In the genomic region with DNA sequence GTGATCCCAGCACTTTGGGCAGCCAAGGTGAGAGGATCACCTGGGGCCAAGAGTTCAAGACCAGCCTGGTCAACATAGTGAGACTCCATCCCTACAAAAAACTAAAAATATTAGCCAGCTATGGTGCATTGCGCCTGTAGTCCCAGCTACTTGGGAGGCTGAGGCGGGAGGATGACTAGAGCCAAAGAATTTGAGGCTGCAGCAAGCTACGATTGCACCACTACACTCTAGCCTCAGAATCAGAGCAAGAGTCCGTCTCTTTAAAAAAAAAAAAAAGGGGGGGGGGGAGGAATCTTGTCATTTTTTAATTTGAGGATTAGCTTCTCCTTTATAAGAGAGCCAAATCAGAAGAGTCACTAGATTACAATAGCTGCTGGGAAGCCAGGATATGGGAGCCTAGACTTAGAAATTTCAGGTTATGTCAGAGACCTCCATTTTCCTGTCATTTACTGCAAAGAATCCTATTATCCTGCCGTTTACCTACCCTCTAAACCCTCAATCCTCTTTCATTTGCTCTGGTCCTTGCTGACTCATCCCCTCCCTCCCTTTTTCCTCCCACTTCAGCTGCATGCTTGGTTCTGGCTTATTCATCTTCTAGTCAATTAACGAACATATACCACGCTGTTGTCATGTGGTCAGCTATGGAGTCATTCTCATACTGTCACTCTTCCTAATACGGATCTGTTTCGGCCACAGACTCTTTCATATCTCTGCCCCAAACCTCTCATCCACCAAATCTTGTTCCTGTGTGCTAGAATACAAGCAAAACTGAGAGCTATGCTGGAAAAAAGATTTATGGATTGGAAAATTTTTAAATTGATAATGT, we compare ENCODE assay signal across 1 cellular context.
TF ChIP-seq lines count a peak whose summit lies in the region.

No MANE protein-coding gene starts in this region.

TF ChIP-seq in K562, 482 proteins besides CTCF, POLR2A, EP300 and RAD21 (continued from another document and continues in another):
- TF ChIP-seq, protein P1, sequence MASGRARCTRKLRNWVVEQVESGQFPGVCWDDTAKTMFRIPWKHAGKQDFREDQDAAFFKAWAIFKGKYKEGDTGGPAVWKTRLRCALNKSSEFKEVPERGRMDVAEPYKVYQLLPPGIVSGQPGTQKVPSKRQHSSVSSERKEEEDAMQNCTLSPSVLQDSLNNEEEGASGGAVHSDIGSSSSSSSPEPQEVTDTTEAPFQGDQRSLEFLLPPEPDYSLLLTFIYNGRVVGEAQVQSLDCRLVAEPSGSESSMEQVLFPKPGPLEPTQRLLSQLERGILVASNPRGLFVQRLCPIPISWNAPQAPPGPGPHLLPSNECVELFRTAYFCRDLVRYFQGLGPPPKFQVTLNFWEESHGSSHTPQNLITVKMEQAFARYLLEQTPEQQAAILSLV (tag; IDR thresholded peaks at IDR 0.05): no peak
- TF ChIP-seq, protein P2, sequence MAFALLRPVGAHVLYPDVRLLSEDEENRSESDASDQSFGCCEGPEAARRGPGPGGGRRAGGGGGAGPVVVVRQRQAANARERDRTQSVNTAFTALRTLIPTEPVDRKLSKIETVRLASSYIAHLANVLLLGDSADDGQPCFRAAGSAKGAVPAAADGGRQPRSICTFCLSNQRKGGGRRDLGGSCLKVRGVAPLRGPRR (CRISPR knock-in tag; IDR thresholded peaks at IDR 0.05): no peak
- TF ChIP-seq ZBTB5 (IDR thresholded peaks at IDR 0.05): no peak
- TF ChIP-seq, protein P3, sequence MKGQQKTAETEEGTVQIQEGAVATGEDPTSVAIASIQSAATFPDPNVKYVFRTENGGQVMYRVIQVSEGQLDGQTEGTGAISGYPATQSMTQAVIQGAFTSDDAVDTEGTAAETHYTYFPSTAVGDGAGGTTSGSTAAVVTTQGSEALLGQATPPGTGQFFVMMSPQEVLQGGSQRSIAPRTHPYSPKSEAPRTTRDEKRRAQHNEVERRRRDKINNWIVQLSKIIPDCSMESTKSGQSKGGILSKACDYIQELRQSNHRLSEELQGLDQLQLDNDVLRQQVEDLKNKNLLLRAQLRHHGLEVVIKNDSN (CRISPR knock-in tag; IDR thresholded peaks at IDR 0.05): peak; percentile 62; the same call in 1 of the 2 replicates
- TF ChIP-seq FOXP1 (CRISPR knock-in tag; IDR thresholded peaks at IDR 0.05): no peak
- no peak for TF ChIP-seq ETV5 (CRISPR knock-in tag; IDR thresholded peaks at IDR 0.05; ENCODE audit: low read depth)
- TF ChIP-seq SNIP1 (IDR thresholded peaks at IDR 0.05; ENCODE audit: low read depth): no peak
- peak; percentile 64 for TF ChIP-seq TAF9B (IDR thresholded peaks at IDR 0.05; ENCODE audit: partially characterized antibody)
- no peak for TF ChIP-seq ZNF445 (CRISPR knock-in tag; IDR thresholded peaks at IDR 0.05; ENCODE audit: low read depth)
- TF ChIP-seq, protein P4, sequence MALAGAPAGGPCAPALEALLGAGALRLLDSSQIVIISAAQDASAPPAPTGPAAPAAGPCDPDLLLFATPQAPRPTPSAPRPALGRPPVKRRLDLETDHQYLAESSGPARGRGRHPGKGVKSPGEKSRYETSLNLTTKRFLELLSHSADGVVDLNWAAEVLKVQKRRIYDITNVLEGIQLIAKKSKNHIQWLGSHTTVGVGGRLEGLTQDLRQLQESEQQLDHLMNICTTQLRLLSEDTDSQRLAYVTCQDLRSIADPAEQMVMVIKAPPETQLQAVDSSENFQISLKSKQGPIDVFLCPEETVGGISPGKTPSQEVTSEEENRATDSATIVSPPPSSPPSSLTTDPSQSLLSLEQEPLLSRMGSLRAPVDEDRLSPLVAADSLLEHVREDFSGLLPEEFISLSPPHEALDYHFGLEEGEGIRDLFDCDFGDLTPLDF (CRISPR knock-in tag; IDR thresholded peaks at IDR 0.05): no peak
- TF ChIP-seq, protein P5, sequence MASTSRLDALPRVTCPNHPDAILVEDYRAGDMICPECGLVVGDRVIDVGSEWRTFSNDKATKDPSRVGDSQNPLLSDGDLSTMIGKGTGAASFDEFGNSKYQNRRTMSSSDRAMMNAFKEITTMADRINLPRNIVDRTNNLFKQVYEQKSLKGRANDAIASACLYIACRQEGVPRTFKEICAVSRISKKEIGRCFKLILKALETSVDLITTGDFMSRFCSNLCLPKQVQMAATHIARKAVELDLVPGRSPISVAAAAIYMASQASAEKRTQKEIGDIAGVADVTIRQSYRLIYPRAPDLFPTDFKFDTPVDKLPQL (IDR thresholded peaks at IDR 0.05; ENCODE audit: extremely low read depth, insufficient read length): no peak
- TF ChIP-seq, protein P6, sequence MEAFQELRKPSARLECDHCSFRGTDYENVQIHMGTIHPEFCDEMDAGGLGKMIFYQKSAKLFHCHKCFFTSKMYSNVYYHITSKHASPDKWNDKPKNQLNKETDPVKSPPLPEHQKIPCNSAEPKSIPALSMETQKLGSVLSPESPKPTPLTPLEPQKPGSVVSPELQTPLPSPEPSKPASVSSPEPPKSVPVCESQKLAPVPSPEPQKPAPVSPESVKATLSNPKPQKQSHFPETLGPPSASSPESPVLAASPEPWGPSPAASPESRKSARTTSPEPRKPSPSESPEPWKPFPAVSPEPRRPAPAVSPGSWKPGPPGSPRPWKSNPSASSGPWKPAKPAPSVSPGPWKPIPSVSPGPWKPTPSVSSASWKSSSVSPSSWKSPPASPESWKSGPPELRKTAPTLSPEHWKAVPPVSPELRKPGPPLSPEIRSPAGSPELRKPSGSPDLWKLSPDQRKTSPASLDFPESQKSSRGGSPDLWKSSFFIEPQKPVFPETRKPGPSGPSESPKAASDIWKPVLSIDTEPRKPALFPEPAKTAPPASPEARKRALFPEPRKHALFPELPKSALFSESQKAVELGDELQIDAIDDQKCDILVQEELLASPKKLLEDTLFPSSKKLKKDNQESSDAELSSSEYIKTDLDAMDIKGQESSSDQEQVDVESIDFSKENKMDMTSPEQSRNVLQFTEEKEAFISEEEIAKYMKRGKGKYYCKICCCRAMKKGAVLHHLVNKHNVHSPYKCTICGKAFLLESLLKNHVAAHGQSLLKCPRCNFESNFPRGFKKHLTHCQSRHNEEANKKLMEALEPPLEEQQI (IDR thresholded peaks at IDR 0.05): peak; percentile 67; the same call in 1 of the 2 replicates
- TF ChIP-seq SIX5 (IDR thresholded peaks at IDR 0.05; ENCODE audit: borderline replicate concordance in 1 of 2, insufficient read depth in 1 of 2, low read depth in 1 of 2, low read length in 2 of 2): no peak
- no peak; a peak in 1 of 4 replicates for TF ChIP-seq CSDE1 (IDR thresholded peaks at IDR 0.05)
- TF ChIP-seq ELK3 (CRISPR knock-in tag; IDR thresholded peaks at IDR 0.05): no peak
- TF ChIP-seq MTA1 (IDR thresholded peaks at IDR 0.05; ENCODE audit: borderline replicate concordance): peak; percentile 60
- TF ChIP-seq ZNF395 (CRISPR knock-in tag; IDR thresholded peaks at IDR 0.05): peak; percentile 92
- TF ChIP-seq ZNF217 (CRISPR knock-in tag; IDR thresholded peaks at IDR 0.05): no peak
- no peak for TF ChIP-seq ZBED1 (IDR thresholded peaks at IDR 0.05)
- TF ChIP-seq ZNF717 (CRISPR knock-in tag; IDR thresholded peaks at IDR 0.05): no peak
- TF ChIP-seq ELK1 (CRISPR knock-in tag; IDR thresholded peaks at IDR 0.05): no peak
- peak; percentile 79 for TF ChIP-seq CXXC5 (CRISPR knock-in tag; IDR thresholded peaks at IDR 0.05)
- TF ChIP-seq, protein P7, sequence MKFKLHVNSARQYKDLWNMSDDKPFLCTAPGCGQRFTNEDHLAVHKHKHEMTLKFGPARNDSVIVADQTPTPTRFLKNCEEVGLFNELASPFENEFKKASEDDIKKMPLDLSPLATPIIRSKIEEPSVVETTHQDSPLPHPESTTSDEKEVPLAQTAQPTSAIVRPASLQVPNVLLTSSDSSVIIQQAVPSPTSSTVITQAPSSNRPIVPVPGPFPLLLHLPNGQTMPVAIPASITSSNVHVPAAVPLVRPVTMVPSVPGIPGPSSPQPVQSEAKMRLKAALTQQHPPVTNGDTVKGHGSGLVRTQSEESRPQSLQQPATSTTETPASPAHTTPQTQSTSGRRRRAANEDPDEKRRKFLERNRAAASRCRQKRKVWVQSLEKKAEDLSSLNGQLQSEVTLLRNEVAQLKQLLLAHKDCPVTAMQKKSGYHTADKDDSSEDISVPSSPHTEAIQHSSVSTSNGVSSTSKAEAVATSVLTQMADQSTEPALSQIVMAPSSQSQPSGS (CRISPR knock-in tag; IDR thresholded peaks at IDR 0.05): no peak
- TF ChIP-seq ZBTB9 (CRISPR knock-in tag; IDR thresholded peaks at IDR 0.05): peak; percentile 60; the same call in 1 of the 2 replicates
- TF ChIP-seq, protein P8, sequence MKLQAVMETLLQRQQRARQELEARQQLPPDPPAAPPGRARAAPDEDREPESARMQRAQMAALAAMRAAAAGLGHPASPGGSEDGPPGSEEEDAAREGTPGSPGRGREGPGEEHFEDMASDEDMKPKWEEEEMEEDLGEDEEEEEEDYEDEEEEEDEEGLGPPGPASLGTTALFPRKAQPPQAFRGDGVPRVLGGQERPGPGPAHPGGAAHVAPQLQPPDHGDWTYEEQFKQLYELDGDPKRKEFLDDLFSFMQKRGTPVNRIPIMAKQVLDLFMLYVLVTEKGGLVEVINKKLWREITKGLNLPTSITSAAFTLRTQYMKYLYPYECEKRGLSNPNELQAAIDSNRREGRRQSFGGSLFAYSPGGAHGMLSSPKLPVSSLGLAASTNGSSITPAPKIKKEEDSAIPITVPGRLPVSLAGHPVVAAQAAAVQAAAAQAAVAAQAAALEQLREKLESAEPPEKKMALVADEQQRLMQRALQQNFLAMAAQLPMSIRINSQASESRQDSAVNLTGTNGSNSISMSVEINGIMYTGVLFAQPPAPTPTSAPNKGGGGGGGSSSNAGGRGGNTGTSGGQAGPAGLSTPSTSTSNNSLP (IDR thresholded peaks at IDR 0.05; ENCODE audit: borderline replicate concordance, low read depth, low read length): peak; percentile 65; the same call in 1 of the 2 replicates
- TF ChIP-seq ZNF785 (CRISPR knock-in tag; IDR thresholded peaks at IDR 0.05): no peak
- no peak for TF ChIP-seq ZFP30 (CRISPR knock-in tag; IDR thresholded peaks at IDR 0.05; ENCODE audit: borderline replicate concordance)
- TF ChIP-seq TCF3 (CRISPR knock-in tag; IDR thresholded peaks at IDR 0.05): no peak
- peak in 1 of 2 experiments; percentile 93; a peak in 2 of 4 replicates for TF ChIP-seq SRF (CRISPR knock-in tag; IDR thresholded peaks at IDR 0.05)
- TF ChIP-seq DIDO1 (tag; IDR thresholded peaks at IDR 0.05; ENCODE audit: low read depth): no peak
- TF ChIP-seq ARID1B (IDR thresholded peaks at IDR 0.05): peak; percentile 86
- no peak for TF ChIP-seq ZNF699 (CRISPR knock-in tag; IDR thresholded peaks at IDR 0.05; ENCODE audit: insufficient replicate concordance)
- no peak for TF ChIP-seq XRCC5 (IDR thresholded peaks at IDR 0.05; ENCODE audit: low read depth, low read length)
- no peak for TF ChIP-seq ZNF707 (CRISPR knock-in tag; conservative IDR thresholded peaks at IDR 0.05)
- TF ChIP-seq RBM15 (IDR thresholded peaks at IDR 0.05; ENCODE audit: insufficient read depth, low read length): no peak
- TF ChIP-seq, protein P9, sequence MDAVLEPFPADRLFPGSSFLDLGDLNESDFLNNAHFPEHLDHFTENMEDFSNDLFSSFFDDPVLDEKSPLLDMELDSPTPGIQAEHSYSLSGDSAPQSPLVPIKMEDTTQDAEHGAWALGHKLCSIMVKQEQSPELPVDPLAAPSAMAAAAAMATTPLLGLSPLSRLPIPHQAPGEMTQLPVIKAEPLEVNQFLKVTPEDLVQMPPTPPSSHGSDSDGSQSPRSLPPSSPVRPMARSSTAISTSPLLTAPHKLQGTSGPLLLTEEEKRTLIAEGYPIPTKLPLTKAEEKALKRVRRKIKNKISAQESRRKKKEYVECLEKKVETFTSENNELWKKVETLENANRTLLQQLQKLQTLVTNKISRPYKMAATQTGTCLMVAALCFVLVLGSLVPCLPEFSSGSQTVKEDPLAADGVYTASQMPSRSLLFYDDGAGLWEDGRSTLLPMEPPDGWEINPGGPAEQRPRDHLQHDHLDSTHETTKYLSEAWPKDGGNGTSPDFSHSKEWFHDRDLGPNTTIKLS (IDR thresholded peaks at IDR 0.05; ENCODE audit: borderline replicate concordance, low read depth): no peak
